Comparison of ENCODE assay signal across 8 cellular contexts in genomic region chr18:3452750-3453539, GRCh38. TPM values are rescaled to one million over a fixed set of nuclear protein-coding genes. Genes with fewer than 3 reads are reported as not detected.
DNase-seq lines count a peak whose midpoint lies in the region; ATAC-seq and TF ChIP-seq lines count a peak whose summit lies in the region.

No MANE protein-coding gene starts in this region.

- TF ChIP-seq CTCF in neutrophil (IDR thresholded peaks at IDR 0.05), result no peak

- POLR2A ChIA-PET in HEK293T (lab: Yijun Ruan, JAX), result interaction anchor here (0.8 to 1.1 kb wide), 3 partner anchors 9 to 150 kb away, joined by 3 to 4 read pairs (median 3); no protein-coding TSS in a partner anchor

- H3K36me3 ChIP-seq in SJCRH30 (peaks cover 56% of the 10 kb centered on the region), neutrophil (no peaks in the 10 kb centered on the region)

- CTCF ChIA-PET in HEK293T (lab: Yijun Ruan, JAX), result interaction anchor here (0.6 to 1.2 kb wide), 4 partner anchors 30 to 354 kb away, joined by 3 to 9 read pairs (median 4); no protein-coding TSS in a partner anchor

- H3K9me3 ChIP-seq in SJCRH30 (replicated peaks) (no peaks in the 10 kb centered on the region), neutrophil (no peaks in the 10 kb centered on the region)

- H3K4me3 ChIP-seq in SJCRH30 (peak overlapping the region; percentile 76), neutrophil (ENCODE audit: low read depth in 1 of 2, low read length in 1 of 2) (peak overlapping the region; percentile 58 to 93)

- no peak for ATAC-seq in HG03139 (IDR thresholded peaks at IDR 0.05; ENCODE audit: unreplicated experiment)
- ATAC-seq in GM21723 (IDR thresholded peaks at IDR 0.05; ENCODE audit: unreplicated experiment), result no peak

- in situ Hi-C loops in Caki2 (cut with HindIII; ENCODE audit: low pct_unique_long_range_greater_than_20kb, low sequenced_read_pairs), result no loop called here

- H3K27me3 ChIP-seq in SJCRH30 (no peaks in the 10 kb centered on the region), neutrophil (peaks cover 32% of the 10 kb centered on the region)

- peak overlapping the region; percentile 95 for H3K27ac ChIP-seq in SJCRH30
- no peak overlapping the region for H3K27ac ChIP-seq in neutrophil

- peak; percentile 10 for TF ChIP-seq POLR2A in erythroblast (IDR thresholded peaks at IDR 0.05; ENCODE audit: low read length)

- peaks cover 16% of the 10 kb centered on the region for H3K4me1 ChIP-seq in SJCRH30
- peaks cover 35 to 42% of the 10 kb centered on the region in 2 experiments for H3K4me1 ChIP-seq in neutrophil (ENCODE audit: control insufficient read depth in 1 of 2, insufficient read depth in 1 of 2, low read depth in 1 of 2, low read length in 1 of 2)

- peak; percentile 48 for DNase-seq in Caki2 (ENCODE audit: low read depth)
- DNase-seq in SJCRH30, result peak in 1 of 2 experiments; percentile 13
- DNase-seq in erythroblast (lab: John Stamatoyannopoulos, UW), result peak; percentile 57 to 69
- DNase-seq in NCI-H524 treated with DMSO at 0.1 percent for 48 hours (lab: John Stamatoyannopoulos, UW), result no peak
- DNase-seq in HEK293T (ENCODE audit: extremely low spot score), result no peak

TF ChIP-seq in HEK293T, 16 proteins besides CTCF, POLR2A, EP300 and RAD21:
- TF ChIP-seq FOXM1 (IDR thresholded peaks at IDR 0.05; ENCODE audit: borderline replicate concordance), result no peak
- TF ChIP-seq SUZ12 (IDR thresholded peaks at IDR 0.05), result no peak
- no peak for TF ChIP-seq FOXK2 (IDR thresholded peaks at IDR 0.05)
- no peak for TF ChIP-seq TARDBP (IDR thresholded peaks at IDR 0.05)
- no peak for TF ChIP-seq LEF1 (IDR thresholded peaks at IDR 0.05; ENCODE audit: borderline replicate concordance)
- no peak for TF ChIP-seq HDGF (IDR thresholded peaks at IDR 0.05; ENCODE audit: borderline replicate concordance)
- no peak for TF ChIP-seq ELF4 (IDR thresholded peaks at IDR 0.05)
- TF ChIP-seq ZNF384 (IDR thresholded peaks at IDR 0.05), result no peak
- no peak for TF ChIP-seq BHLHE40 (IDR thresholded peaks at IDR 0.05; ENCODE audit: borderline replicate concordance)
- TF ChIP-seq FOXA1 (IDR thresholded peaks at IDR 0.05), result no peak
- no peak for TF ChIP-seq NFRKB (IDR thresholded peaks at IDR 0.05)
- TF ChIP-seq CTBP1 (IDR thresholded peaks at IDR 0.05; ENCODE audit: borderline replicate concordance), result no peak
- TF ChIP-seq SP1 (IDR thresholded peaks at IDR 0.05), result no peak
- TF ChIP-seq, protein P1, sequence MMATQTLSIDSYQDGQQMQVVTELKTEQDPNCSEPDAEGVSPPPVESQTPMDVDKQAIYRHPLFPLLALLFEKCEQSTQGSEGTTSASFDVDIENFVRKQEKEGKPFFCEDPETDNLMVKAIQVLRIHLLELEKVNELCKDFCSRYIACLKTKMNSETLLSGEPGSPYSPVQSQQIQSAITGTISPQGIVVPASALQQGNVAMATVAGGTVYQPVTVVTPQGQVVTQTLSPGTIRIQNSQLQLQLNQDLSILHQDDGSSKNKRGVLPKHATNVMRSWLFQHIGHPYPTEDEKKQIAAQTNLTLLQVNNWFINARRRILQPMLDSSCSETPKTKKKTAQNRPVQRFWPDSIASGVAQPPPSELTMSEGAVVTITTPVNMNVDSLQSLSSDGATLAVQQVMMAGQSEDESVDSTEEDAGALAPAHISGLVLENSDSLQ (IDR thresholded peaks at IDR 0.05), result no peak
- TF ChIP-seq ARNT (IDR thresholded peaks at IDR 0.05), result no peak
- no peak for TF ChIP-seq L3MBTL2 (conservative IDR thresholded peaks at IDR 0.05)
TF ChIP-seq in HEK293T: peak in this region for 0.

RNA-seq across cellular contexts. Expression of gene TGIF1, which starts 3.0 kb away (rescaled TPM):
- 395 and 500 TPM in 2 replicates for total RNA-seq in Caki2 (2014; rRNA removed; shearing (Covaris generic); ENCODE audit: low replicate concordance)
- 86.9 and 88.8 TPM in 2 replicates for total RNA-seq in SJCRH30 (2014; rRNA removed; shearing (Covaris generic))

Comparison
In these comparisons a context has a peak if more than half of its experiments do, and no peak if none do; other contexts are left out.
1. DNase-seq: peak in Caki2 (single experiment) and erythroblast (2 of 2); none in NCI-H524 treated with DMSO at 0.1 percent for 48 hours (single experiment) and HEK293T (single experiment).